ENCODE assay signal across 8 cellular contexts in genomic region chr9:34991833-34992375, GRCh38. TPM values are rescaled to one million over a fixed set of nuclear protein-coding genes. Genes with fewer than 3 reads are reported as not detected.
DNase-seq lines count a peak whose midpoint lies in the region; ATAC-seq and TF ChIP-seq lines count a peak whose summit lies in the region.

No MANE protein-coding gene starts in this region.

- TF ChIP-seq CTCF in GM12864 (IDR thresholded peaks at IDR 0.05; ENCODE audit: low read depth, low read length, missing control alignments): peak; percentile 39
- no peak for TF ChIP-seq CTCF in psoas muscle (IDR thresholded peaks at IDR 0.05)

- H3K36me3 ChIP-seq in esophagus (ENCODE audit: control insufficient read depth in 2 of 2, insufficient read depth in 2 of 2, low read length in 1 of 2) (peaks cover 0 to 4% of the 10 kb centered on the region in 2 donors), psoas muscle (ENCODE audit: insufficient read depth in 1 of 2, low read depth in 1 of 2) (peaks cover 0 to 8% of the 10 kb centered on the region in 2 donors)

- H3K9me3 ChIP-seq in esophagus (ENCODE audit: control insufficient read depth in 2 of 2, insufficient read depth in 1 of 2, low read depth in 1 of 2, low read length in 1 of 2): no peaks in the 10 kb centered on the region
- no peaks in the 10 kb centered on the region for H3K9me3 ChIP-seq in psoas muscle

- H3K27me3 ChIP-seq in esophagus (ENCODE audit: control insufficient read depth in 1 of 2, insufficient read depth in 2 of 2, low read length in 2 of 2) (no peaks in the 10 kb centered on the region), psoas muscle (ENCODE audit: insufficient read depth in 3 of 3, low read length in 2 of 3) (no peaks in the 10 kb centered on the region)

- intact Hi-C loops in psoas muscle (cut with DNase I): loop anchor here in 1 of 2 donors (5.0 kb wide), 1 partner anchor 80 kb away; the partner anchor contains the start of gene VCP

- peaks cover 15 to 25% of the 10 kb centered on the region in 2 donors for H3K4me1 ChIP-seq in esophagus (ENCODE audit: control insufficient read depth in 2 of 2, insufficient read depth in 2 of 2, low read length in 1 of 2)
- peaks cover 32% of the 10 kb centered on the region for H3K4me1 ChIP-seq in psoas muscle

- 67 to 68% methylated on average over 7 of the region's 7 CpGs for WGBS in esophagus, 2 donors
- 34 to 50% (median 35%) methylated on average over 7 of the region's 7 CpGs for WGBS in psoas muscle, 3 donors

- H3K27ac ChIP-seq in esophagus (ENCODE audit: low read depth in 2 of 2, low read length in 1 of 2): peak overlapping the region; percentile 85 to 94
- no peak overlapping the region for H3K27ac ChIP-seq in psoas muscle

- DNase-seq in GM12864 (ENCODE audit: low read depth) (no peak), RKO (ENCODE audit: low spot score) (peak; percentile 24), psoas muscle (peak; percentile 83 to 95), GF-D8 (lab: John Stamatoyannopoulos, UW) (no peak)

- ATAC-seq in psoas muscle: peak; percentile 31 to 55 (median 47)
- ATAC-seq in GM21447 (IDR thresholded peaks at IDR 0.05; ENCODE audit: unreplicated experiment): no peak
- ATAC-seq in GM19455 (IDR thresholded peaks at IDR 0.05; ENCODE audit: unreplicated experiment): no peak
- no peak for ATAC-seq in GM21825 (IDR thresholded peaks at IDR 0.05; ENCODE audit: unreplicated experiment)

- H3K4me3 ChIP-seq in GM12864 (ENCODE audit: low read depth, low read length) (no peak overlapping the region), esophagus (ENCODE audit: low read depth in 1 of 2, low read length in 2 of 2) (no peak overlapping the region), psoas muscle (peak overlapping the region; percentile 80)

RNA-seq across cellular contexts. Expression of gene DNAJB5, which starts 2.4 kb away (rescaled TPM):
- polyA plus RNA-seq in esophagus (1 to 10 TPM; 4.2 to 8.9 TPM), psoas muscle (100 to 1,000 TPM in 2 of 3 donors, 10 to 100 TPM in 1; 44.2 to 148 (median 145) TPM)
- 100 to 1,000 TPM in 2 of 4 donors, 10 to 100 TPM in 2; 74.4 to 260 (median 152) TPM for total RNA-seq in psoas muscle

RNA-seq across cellular contexts. Expression of gene PHF24, which starts 33.8 kb away (rescaled TPM):
- polyA plus RNA-seq in esophagus (under 1 TPM; 0.04 to 0.07 TPM), psoas muscle (under 1 TPM in 2 of 3 donors, not detected in 1; 0.03 to 0.04 TPM)
- total RNA-seq in psoas muscle: under 1 TPM in 2 of 4 donors, not detected in 2; 0.04 to 0.11 TPM

Comparison
In these comparisons a context has a peak if more than half of its experiments do, and no peak if none do; other contexts are left out.
1. DNase-seq: peak in RKO (single experiment) and psoas muscle (2 of 2); none in GM12864 (single experiment) and GF-D8 (single experiment).
2. ATAC-seq: peak in psoas muscle (4 of 4); none in GM21447 (single experiment), GM19455 (single experiment) and GM21825 (single experiment).
3. RNA of gene DNAJB5, which starts 2.4 kb away (polyA plus RNA-seq): 44.2 to 148 TPM in psoas muscle; 4.2 to 8.9 TPM in esophagus; every median in the first group is over 4 times any median in the second.